1 cellular context compared by ENCODE assay signal in the genomic region with DNA sequence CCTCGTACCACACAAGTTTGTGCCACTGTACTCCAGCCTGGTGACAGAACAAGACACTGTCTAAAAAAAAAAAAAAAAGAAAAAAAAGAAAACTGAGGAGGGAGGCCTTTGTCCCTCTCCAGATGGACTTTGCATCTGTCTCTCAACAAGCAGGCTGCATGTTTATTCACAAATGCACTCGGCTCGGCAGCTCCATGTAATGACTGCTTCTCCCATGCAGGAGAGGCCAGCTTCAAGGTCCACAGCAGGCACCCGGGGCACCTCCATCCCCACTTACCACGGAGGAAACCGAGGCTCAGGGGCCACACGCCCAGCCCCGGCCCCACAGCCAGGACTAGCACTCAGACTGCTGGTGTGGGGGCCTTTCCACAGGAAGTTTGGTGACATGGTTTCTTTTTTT.
TF ChIP-seq lines count a peak whose summit lies in the region.

No MANE protein-coding gene starts in this region.

TF ChIP-seq in HepG2, 621 proteins besides CTCF, POLR2A, EP300 and RAD21 (continued from another document and continues in another):
- TF ChIP-seq, protein P1, sequence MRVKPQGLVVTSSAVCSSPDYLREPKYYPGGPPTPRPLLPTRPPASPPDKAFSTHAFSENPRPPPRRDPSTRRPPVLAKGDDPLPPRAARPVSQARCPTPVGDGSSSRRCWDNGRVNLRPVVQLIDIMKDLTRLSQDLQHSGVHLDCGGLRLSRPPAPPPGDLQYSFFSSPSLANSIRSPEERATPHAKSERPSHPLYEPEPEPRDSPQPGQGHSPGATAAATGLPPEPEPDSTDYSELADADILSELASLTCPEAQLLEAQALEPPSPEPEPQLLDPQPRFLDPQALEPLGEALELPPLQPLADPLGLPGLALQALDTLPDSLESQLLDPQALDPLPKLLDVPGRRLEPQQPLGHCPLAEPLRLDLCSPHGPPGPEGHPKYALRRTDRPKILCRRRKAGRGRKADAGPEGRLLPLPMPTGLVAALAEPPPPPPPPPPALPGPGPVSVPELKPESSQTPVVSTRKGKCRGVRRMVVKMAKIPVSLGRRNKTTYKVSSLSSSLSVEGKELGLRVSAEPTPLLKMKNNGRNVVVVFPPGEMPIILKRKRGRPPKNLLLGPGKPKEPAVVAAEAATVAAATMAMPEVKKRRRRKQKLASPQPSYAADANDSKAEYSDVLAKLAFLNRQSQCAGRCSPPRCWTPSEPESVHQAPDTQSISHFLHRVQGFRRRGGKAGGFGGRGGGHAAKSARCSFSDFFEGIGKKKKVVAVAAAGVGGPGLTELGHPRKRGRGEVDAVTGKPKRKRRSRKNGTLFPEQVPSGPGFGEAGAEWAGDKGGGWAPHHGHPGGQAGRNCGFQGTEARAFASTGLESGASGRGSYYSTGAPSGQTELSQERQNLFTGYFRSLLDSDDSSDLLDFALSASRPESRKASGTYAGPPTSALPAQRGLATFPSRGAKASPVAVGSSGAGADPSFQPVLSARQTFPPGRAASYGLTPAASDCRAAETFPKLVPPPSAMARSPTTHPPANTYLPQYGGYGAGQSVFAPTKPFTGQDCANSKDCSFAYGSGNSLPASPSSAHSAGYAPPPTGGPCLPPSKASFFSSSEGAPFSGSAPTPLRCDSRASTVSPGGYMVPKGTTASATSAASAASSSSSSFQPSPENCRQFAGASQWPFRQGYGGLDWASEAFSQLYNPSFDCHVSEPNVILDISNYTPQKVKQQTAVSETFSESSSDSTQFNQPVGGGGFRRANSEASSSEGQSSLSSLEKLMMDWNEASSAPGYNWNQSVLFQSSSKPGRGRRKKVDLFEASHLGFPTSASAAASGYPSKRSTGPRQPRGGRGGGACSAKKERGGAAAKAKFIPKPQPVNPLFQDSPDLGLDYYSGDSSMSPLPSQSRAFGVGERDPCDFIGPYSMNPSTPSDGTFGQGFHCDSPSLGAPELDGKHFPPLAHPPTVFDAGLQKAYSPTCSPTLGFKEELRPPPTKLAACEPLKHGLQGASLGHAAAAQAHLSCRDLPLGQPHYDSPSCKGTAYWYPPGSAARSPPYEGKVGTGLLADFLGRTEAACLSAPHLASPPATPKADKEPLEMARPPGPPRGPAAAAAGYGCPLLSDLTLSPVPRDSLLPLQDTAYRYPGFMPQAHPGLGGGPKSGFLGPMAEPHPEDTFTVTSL (CRISPR knock-in tag; IDR thresholded peaks at IDR 0.05; ENCODE audit: borderline replicate concordance): 0 out of 2 replicates have a peak, but pooled peaks have one; percentile 39
- TF ChIP-seq ESRRA (CRISPR knock-in tag; IDR thresholded peaks at IDR 0.05; ENCODE audit: low read depth) (peak; percentile 40; the same call in 1 of the 2 replicates), SNAI1 (CRISPR knock-in tag; IDR thresholded peaks at IDR 0.05; ENCODE audit: borderline replicate concordance) (no peak), ZZZ3 (CRISPR knock-in tag; IDR thresholded peaks at IDR 0.05; ENCODE audit: borderline replicate concordance) (no peak), NCOR1 (IDR thresholded peaks at IDR 0.05; ENCODE audit: borderline replicate concordance, low read length) (peak; percentile 76; the same call in 1 of the 2 replicates), ZNF207 (IDR thresholded peaks at IDR 0.05; ENCODE audit: borderline replicate concordance) (no peak), ZSCAN21 (CRISPR knock-in tag; IDR thresholded peaks at IDR 0.05; ENCODE audit: borderline replicate concordance) (no peak), ZSCAN25 (CRISPR knock-in tag; IDR thresholded peaks at IDR 0.05) (0 out of 2 replicates have a peak, but pooled peaks have one; percentile 44), FOXP4 (CRISPR knock-in tag; IDR thresholded peaks at IDR 0.05) (0 out of 2 replicates have a peak, but pooled peaks have one; percentile 29), UBTF (CRISPR knock-in tag; IDR thresholded peaks at IDR 0.05) (peak; percentile 56), PAXIP1 (CRISPR knock-in tag; conservative IDR thresholded peaks at IDR 0.05) (peak; percentile 74), KDM1A (CRISPR knock-in tag; IDR thresholded peaks at IDR 0.05) (no peak), SRSF4 (IDR thresholded peaks at IDR 0.05; ENCODE audit: low read depth, low read length, poor library complexity, severe bottlenecking) (no peak), FOXP1 (IDR thresholded peaks at IDR 0.05) (no peak), FOXP1 (CRISPR knock-in tag; IDR thresholded peaks at IDR 0.05) (0 out of 2 replicates have a peak, but pooled peaks have one; percentile 23), ZNF572 (CRISPR knock-in tag; IDR thresholded peaks at IDR 0.05) (no peak), KDM6A (CRISPR knock-in tag; IDR thresholded peaks at IDR 0.05; ENCODE audit: low read depth) (peak; percentile 30; the same call in 1 of the 2 replicates), HDAC1 (CRISPR knock-in tag; IDR thresholded peaks at IDR 0.05) (peak; percentile 52; the same call in 1 of the 2 replicates), ZBTB26 (CRISPR knock-in tag; IDR thresholded peaks at IDR 0.05; ENCODE audit: borderline replicate concordance) (no peak), NR1H2 (CRISPR knock-in tag; IDR thresholded peaks at IDR 0.05; ENCODE audit: borderline replicate concordance, low read depth) (no peak), RARA (CRISPR knock-in tag; IDR thresholded peaks at IDR 0.05) (0 out of 2 replicates have a peak, but pooled peaks have one; percentile 19), SOX6 (IDR thresholded peaks at IDR 0.05) (no peak), SOX6 (CRISPR knock-in tag; IDR thresholded peaks at IDR 0.05) (peak; percentile 59), THYN1 (CRISPR knock-in tag; IDR thresholded peaks at IDR 0.05; ENCODE audit: borderline replicate concordance, low read depth) (no peak), HDAC2 (CRISPR knock-in tag; IDR thresholded peaks at IDR 0.05) (peak; percentile 19; the same call in 1 of the 2 replicates), ZSCAN22 (CRISPR knock-in tag; IDR thresholded peaks at IDR 0.05) (no peak), PHF8 (CRISPR knock-in tag; IDR thresholded peaks at IDR 0.05) (no peak), HES4 (CRISPR knock-in tag; IDR thresholded peaks at IDR 0.05; ENCODE audit: borderline replicate concordance) (no peak), FOXK1 (CRISPR knock-in tag; IDR thresholded peaks at IDR 0.05; ENCODE audit: borderline replicate concordance, low read depth) (peak; percentile 62; the same call in 1 of the 2 replicates), TERF1 (CRISPR knock-in tag; IDR thresholded peaks at IDR 0.05) (no peak), ZNF326 (CRISPR knock-in tag; IDR thresholded peaks at IDR 0.05; ENCODE audit: borderline replicate concordance) (no peak), AKAP8 (CRISPR knock-in tag; IDR thresholded peaks at IDR 0.05) (no peak), CHCHD3 (CRISPR knock-in tag; IDR thresholded peaks at IDR 0.05) (no peak), TFDP1 (CRISPR knock-in tag; IDR thresholded peaks at IDR 0.05; ENCODE audit: borderline replicate concordance) (no peak), ZNF331 (CRISPR knock-in tag; IDR thresholded peaks at IDR 0.05) (peak; percentile 45; the same call in 1 of the 2 replicates), GATAD2A (CRISPR knock-in tag; IDR thresholded peaks at IDR 0.05) (peak; percentile 53)
- TF ChIP-seq, protein P2, sequence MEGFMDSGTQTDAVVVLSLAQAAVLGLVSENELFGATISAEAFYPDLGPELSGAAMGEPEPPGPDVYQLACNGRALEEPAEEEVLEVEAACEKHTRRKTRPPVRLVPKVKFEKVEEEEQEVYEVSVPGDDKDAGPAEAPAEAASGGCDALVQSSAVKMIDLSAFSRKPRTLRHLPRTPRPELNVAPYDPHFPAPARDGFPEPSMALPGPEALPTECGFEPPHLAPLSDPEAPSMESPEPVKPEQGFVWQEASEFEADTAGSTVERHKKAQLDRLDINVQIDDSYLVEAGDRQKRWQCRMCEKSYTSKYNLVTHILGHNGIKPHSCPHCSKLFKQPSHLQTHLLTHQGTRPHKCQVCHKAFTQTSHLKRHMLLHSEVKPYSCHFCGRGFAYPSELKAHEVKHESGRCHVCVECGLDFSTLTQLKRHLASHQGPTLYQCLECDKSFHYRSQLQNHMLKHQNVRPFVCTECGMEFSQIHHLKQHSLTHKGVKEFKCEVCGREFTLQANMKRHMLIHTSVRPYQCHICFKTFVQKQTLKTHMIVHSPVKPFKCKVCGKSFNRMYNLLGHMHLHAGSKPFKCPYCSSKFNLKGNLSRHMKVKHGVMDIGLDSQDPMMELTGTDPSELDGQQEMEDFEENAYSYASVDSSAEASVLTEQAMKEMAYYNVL (CRISPR knock-in tag; IDR thresholded peaks at IDR 0.05; ENCODE audit: borderline replicate concordance): 0 out of 2 replicates have a peak, but pooled peaks have one; percentile 22
- TF ChIP-seq, protein P3, sequence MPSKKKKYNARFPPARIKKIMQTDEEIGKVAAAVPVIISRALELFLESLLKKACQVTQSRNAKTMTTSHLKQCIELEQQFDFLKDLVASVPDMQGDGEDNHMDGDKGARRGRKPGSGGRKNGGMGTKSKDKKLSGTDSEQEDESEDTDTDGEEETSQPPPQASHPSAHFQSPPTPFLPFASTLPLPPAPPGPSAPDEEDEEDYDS (CRISPR knock-in tag; IDR thresholded peaks at IDR 0.05): 0 out of 2 replicates have a peak, but pooled peaks have one; percentile 18
